ENCODE assay signal across 21 cellular contexts in the genomic region with DNA sequence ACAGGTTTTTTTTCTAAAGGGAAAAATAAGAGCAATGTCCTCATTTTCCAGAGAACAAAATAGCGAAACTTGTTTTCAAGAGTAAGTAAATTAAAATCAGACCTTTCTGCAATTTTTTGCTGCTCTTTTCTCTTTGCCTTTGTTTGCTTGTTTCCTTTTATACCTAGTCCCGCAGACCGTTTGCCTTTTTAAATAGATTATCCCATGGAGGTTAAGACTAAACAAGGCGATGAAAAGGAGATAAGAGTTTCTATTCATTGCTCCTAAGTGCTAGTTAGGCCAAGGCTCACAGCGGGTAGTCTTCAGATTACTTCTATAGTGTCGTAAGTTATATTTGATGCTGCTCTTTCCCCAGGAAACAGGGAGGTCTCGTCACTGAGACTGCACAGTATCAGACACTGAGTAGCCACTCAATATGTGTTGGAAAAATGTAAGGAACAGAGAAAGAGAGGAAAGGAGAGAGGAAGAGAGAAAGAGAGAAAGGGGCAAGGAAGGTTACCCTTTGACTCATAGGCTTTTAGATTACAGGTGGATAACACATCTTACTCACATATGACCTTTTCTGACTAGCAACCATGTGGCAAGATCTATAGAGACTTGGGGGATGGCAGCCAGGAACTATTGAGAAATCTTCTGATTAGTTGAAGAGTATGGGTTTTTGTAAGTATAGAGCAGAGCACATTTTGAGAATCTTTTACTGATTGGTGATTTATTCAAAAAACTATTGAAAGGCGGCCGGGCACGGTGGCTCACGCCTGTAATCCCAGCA.
A peak's percentile ranks its signal among the peaks of the same experiment; 100 is the strongest.
DNase-seq lines count a peak whose midpoint lies in the region; ATAC-seq and TF ChIP-seq lines count a peak whose summit lies in the region.
"Had no signal": no experiment of that assay in that cellular context is flagged by ENCODE, and none has a peak within 500 bp of the region (broad histone marks: within the 10 kb centered on the region; RNA-seq: fewer than 3 reads in every experiment).

No MANE protein-coding gene starts in this region.

- H3K36me3 ChIP-seq in HEK293 (ENCODE audit: control insufficient read depth in 2 of 2, insufficient read depth in 1 of 2, low read length in 2 of 2), result no peaks in the 10 kb centered on the region
- H3K36me3 ChIP-seq: BE2C had no signal

- no peaks in the 10 kb centered on the region for H3K9me3 ChIP-seq in HEK293 (ENCODE audit: control insufficient read depth, insufficient read depth, low read depth, low read length)
- H3K9me3 ChIP-seq: BE2C had no signal

- H3K27me3 Mint-ChIP-seq in activated CD8-positive, alpha-beta T cell treated with anti-CD3 and anti-CD28 coated beads for 36 hours, result no peaks in the 10 kb centered on the region
- H3K27me3 Mint-ChIP-seq in activated CD8-positive, alpha-beta T cell treated with anti-CD3 and anti-CD28 coated beads, Interleukin-2, amount 10 ng/mL, durations not matched to agents 7 days and 5 days (ENCODE audit: low read depth), result no peaks in the 10 kb centered on the region
- H3K27me3 Mint-ChIP-seq in activated T-helper 17 cell treated with anti-CD3 and anti-CD28 coated beads, Interleukin-2, amount 50 U/mL, for 72 hours, result no peaks in the 10 kb centered on the region

- H3K4me1 Mint-ChIP-seq in activated CD8-positive, alpha-beta T cell treated with anti-CD3 and anti-CD28 coated beads for 36 hours (ENCODE audit: low read depth), result peaks cover 47% of the 10 kb centered on the region
- H3K4me1 Mint-ChIP-seq in activated CD8-positive, alpha-beta T cell treated with anti-CD3 and anti-CD28 coated beads, Interleukin-2, amount 10 ng/mL, durations not matched to agents 7 days and 5 days (ENCODE audit: low read depth), result peaks cover 26% of the 10 kb centered on the region
- peaks cover 18% of the 10 kb centered on the region for H3K4me1 Mint-ChIP-seq in activated T-helper 17 cell treated with anti-CD3 and anti-CD28 coated beads, Interleukin-2, amount 50 U/mL, for 72 hours

- H3K4me3 ChIP-seq in HEK293 (ENCODE audit: low read depth, low read length), result no peak overlapping the region
- H3K4me3 ChIP-seq in foreskin fibroblast (ENCODE audit: low read depth in 1 of 2, low read length in 2 of 2), result no peak overlapping the region
- H3K4me3 ChIP-seq: PC-9 had no signal

- peaks cover 7% of the 10 kb centered on the region for H3K9me3 Mint-ChIP-seq in activated CD8-positive, alpha-beta T cell treated with anti-CD3 and anti-CD28 coated beads for 36 hours
- H3K9me3 Mint-ChIP-seq in activated CD8-positive, alpha-beta T cell treated with anti-CD3 and anti-CD28 coated beads, Interleukin-2, amount 10 ng/mL, durations not matched to agents 7 days and 5 days (ENCODE audit: insufficient read depth), result peaks cover 10% of the 10 kb centered on the region
- H3K9me3 Mint-ChIP-seq in activated T-helper 17 cell treated with anti-CD3 and anti-CD28 coated beads, Interleukin-2, amount 50 U/mL, for 72 hours, result no peaks in the 10 kb centered on the region

- CTCF ChIA-PET in activated CD8-positive, alpha-beta T cell treated with anti-CD3 and anti-CD28 coated beads for 36 hours (lab: Charles Lee), result interaction anchor here (0.6 to 3.5 kb wide), 4 partner anchors 8 to 297 kb away, joined by 3 to 20 read pairs (median 4); no protein-coding TSS in a partner anchor
- CTCF ChIA-PET in activated CD8-positive, alpha-beta T cell treated with anti-CD3 and anti-CD28 coated beads, Interleukin-2, amount 10 ng/mL, durations not matched to agents 7 days and 5 days (lab: Charles Lee), result interaction anchor here (1.3 kb wide), 1 partner anchor 95 kb away, joined by 3 read pairs; no protein-coding TSS in a partner anchor
- CTCF ChIA-PET in HEK293 (lab: Yijun Ruan, JAX), result no interaction called here

- H3K36me3 Mint-ChIP-seq in activated CD8-positive, alpha-beta T cell treated with anti-CD3 and anti-CD28 coated beads for 36 hours (ENCODE audit: low read depth), result peaks cover 4% of the 10 kb centered on the region
- peaks cover 2% of the 10 kb centered on the region for H3K36me3 Mint-ChIP-seq in activated CD8-positive, alpha-beta T cell treated with anti-CD3 and anti-CD28 coated beads, Interleukin-2, amount 10 ng/mL, durations not matched to agents 7 days and 5 days (ENCODE audit: low read depth)
- H3K36me3 Mint-ChIP-seq in activated T-helper 17 cell treated with anti-CD3 and anti-CD28 coated beads, Interleukin-2, amount 50 U/mL, for 72 hours (ENCODE audit: low read depth), result no peaks in the 10 kb centered on the region

- POLR2A ChIA-PET in activated CD8-positive, alpha-beta T cell treated with anti-CD3 and anti-CD28 coated beads for 36 hours (lab: Charles Lee), result no interaction called here
- POLR2A ChIA-PET in activated CD8-positive, alpha-beta T cell treated with anti-CD3 and anti-CD28 coated beads, Interleukin-2, amount 10 ng/mL, durations not matched to agents 7 days and 5 days (lab: Charles Lee), result no interaction called here
- POLR2A ChIA-PET in HEK293 (lab: Yijun Ruan, JAX), result no interaction called here

- peak overlapping the region; percentile 86 for H3K27ac Mint-ChIP-seq in activated CD8-positive, alpha-beta T cell treated with anti-CD3 and anti-CD28 coated beads for 36 hours
- no peak overlapping the region for H3K27ac Mint-ChIP-seq in activated CD8-positive, alpha-beta T cell treated with anti-CD3 and anti-CD28 coated beads, Interleukin-2, amount 10 ng/mL, durations not matched to agents 7 days and 5 days
- peak overlapping the region; percentile 2 for H3K27ac Mint-ChIP-seq in activated T-helper 17 cell treated with anti-CD3 and anti-CD28 coated beads, Interleukin-2, amount 50 U/mL, for 72 hours
- H3K27ac Mint-ChIP-seq: H9 had no signal

- no peak overlapping the region for H3K27ac ChIP-seq in HEK293 (ENCODE audit: extremely low read depth, low read depth, low read length)
- H3K27ac ChIP-seq: PC-9 had no signal

- peak; percentile 45 for DNase-seq in activated CD8-positive, alpha-beta T cell treated with anti-CD3 and anti-CD28 coated beads for 36 hours
- no peak for DNase-seq in activated CD8-positive, alpha-beta T cell treated with anti-CD3 and anti-CD28 coated beads, Interleukin-2, amount 10 ng/mL, durations not matched to agents 7 days and 5 days
- DNase-seq in islet precursor cell, result peak; percentile 12
- no peak for DNase-seq in foreskin fibroblast
- DNase-seq: BE2C, EL, GF-D8, H9, Karpas-422, MV-4-11, NCI-H1105 treated with DMSO at 0.1 percent for 48 hours, NCI-H2029 treated with DMSO at 0.1 percent for 48 hours, NCI-H226, NCI-H510A treated with DMSO at 0.1 percent for 48 hours, NCI-H748 treated with DMSO at 0.1 percent for 48 hours, PC-9, RPMI8226 had no signal

- no peaks in the 10 kb centered on the region for H3K4me1 ChIP-seq in HEK293 (ENCODE audit: control insufficient read depth, insufficient read depth, low read length)
- H3K4me1 ChIP-seq: BE2C had no signal

- H3K4me3 Mint-ChIP-seq in activated CD8-positive, alpha-beta T cell treated with anti-CD3 and anti-CD28 coated beads for 36 hours, result no peak overlapping the region
- no peak overlapping the region for H3K4me3 Mint-ChIP-seq in activated CD8-positive, alpha-beta T cell treated with anti-CD3 and anti-CD28 coated beads, Interleukin-2, amount 10 ng/mL, durations not matched to agents 7 days and 5 days
- H3K4me3 Mint-ChIP-seq in activated T-helper 17 cell treated with anti-CD3 and anti-CD28 coated beads, Interleukin-2, amount 50 U/mL, for 72 hours, result no peak overlapping the region
- H3K4me3 Mint-ChIP-seq: H9 had no signal

- intact Hi-C loops in activated CD8-positive, alpha-beta T cell treated with anti-CD3 and anti-CD28 coated beads for 36 hours (cut with micrococcal nuclease), result no loop called here

- peak; percentile 43 for ATAC-seq in activated CD8-positive, alpha-beta T cell treated with anti-CD3 and anti-CD28 coated beads for 36 hours
- ATAC-seq in activated CD8-positive, alpha-beta T cell treated with anti-CD3 and anti-CD28 coated beads, Interleukin-2, amount 10 ng/mL, durations not matched to agents 7 days and 5 days, result no peak
- ATAC-seq in activated T-helper 17 cell treated with anti-CD3 and anti-CD28 coated beads, Interleukin-2, amount 50 U/mL, for 72 hours (replicated peaks), result peak; percentile 53
- ATAC-seq in GM19328 (IDR thresholded peaks at IDR 0.05; ENCODE audit: unreplicated experiment) (no peak), GM21737 (IDR thresholded peaks at IDR 0.05; ENCODE audit: unreplicated experiment) (no peak)

- TF ChIP-seq CTCF in activated CD8-positive, alpha-beta T cell treated with anti-CD3 and anti-CD28 coated beads for 36 hours (IDR thresholded peaks at IDR 0.05), result no peak
- no peak for TF ChIP-seq CTCF in HEK293 (tag by site-specific recombination; IDR thresholded peaks at IDR 0.05)
- TF ChIP-seq CTCF in foreskin fibroblast (IDR thresholded peaks at IDR 0.05; ENCODE audit: low read depth, low read length), result no peak

TF ChIP-seq in HEK293, 187 proteins besides CTCF, POLR2A, EP300 and RAD21:
- TF ChIP-seq ZBTB48 (tag by site-specific recombination; IDR thresholded peaks at IDR 0.05) (no peak), ZFP37 (tag by site-specific recombination; IDR thresholded peaks at IDR 0.05) (no peak), TRIM28 (IDR thresholded peaks at IDR 0.05; ENCODE audit: borderline replicate concordance, low read length) (peak; percentile 77; the same call in 1 of the 2 replicates), SETDB1 (IDR thresholded peaks at IDR 0.05; ENCODE audit: insufficient read length, low read length) (peak; percentile 64)
- TF ChIP-seq, protein P1, sequence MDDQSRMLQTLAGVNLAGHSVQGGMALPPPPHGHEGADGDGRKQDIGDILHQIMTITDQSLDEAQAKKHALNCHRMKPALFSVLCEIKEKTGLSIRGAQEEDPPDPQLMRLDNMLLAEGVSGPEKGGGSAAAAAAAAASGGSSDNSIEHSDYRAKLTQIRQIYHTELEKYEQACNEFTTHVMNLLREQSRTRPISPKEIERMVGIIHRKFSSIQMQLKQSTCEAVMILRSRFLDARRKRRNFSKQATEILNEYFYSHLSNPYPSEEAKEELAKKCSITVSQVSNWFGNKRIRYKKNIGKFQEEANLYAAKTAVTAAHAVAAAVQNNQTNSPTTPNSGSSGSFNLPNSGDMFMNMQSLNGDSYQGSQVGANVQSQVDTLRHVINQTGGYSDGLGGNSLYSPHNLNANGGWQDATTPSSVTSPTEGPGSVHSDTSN (CRISPR knock-in tag; IDR thresholded peaks at IDR 0.05), result no peak

Comparison
In these comparisons a context has a peak if more than half of its experiments do, and no peak if none do; other contexts are left out.
1. ATAC-seq: peak in activated CD8-positive, alpha-beta T cell treated with anti-CD3 and anti-CD28 coated beads for 36 hours (single experiment) and activated T-helper 17 cell treated with anti-CD3 and anti-CD28 coated beads, Interleukin-2, amount 50 U/mL, for 72 hours (single experiment); none in activated CD8-positive, alpha-beta T cell treated with anti-CD3 and anti-CD28 coated beads, Interleukin-2, amount 10 ng/mL, durations not matched to agents 7 days and 5 days (single experiment), GM19328 (single experiment) and GM21737 (single experiment).
2. DNase-seq: peak in activated CD8-positive, alpha-beta T cell treated with anti-CD3 and anti-CD28 coated beads for 36 hours (single experiment) and islet precursor cell (single experiment); none in activated CD8-positive, alpha-beta T cell treated with anti-CD3 and anti-CD28 coated beads, Interleukin-2, amount 10 ng/mL, durations not matched to agents 7 days and 5 days (single experiment) and foreskin fibroblast (0 of 2).